Comparison of ENCODE assay signal across 21 cellular contexts in the genomic region with DNA sequence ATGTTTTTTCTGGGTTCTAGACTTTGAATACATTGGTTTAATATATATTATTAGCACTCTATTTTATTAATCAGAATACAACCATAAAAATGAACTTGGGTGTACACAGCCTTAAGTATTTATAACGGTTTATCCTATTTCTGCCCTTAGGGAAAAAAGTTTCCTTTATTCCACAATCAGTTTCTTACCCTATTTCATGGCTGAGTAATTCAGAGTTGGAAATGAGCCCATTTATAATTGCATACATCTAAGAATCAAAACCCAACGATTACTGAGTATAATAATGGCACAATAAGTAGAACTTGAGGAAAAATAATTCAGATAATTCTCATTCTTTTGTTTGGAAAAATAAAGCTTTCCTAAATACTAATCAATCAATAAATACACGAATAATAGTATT.
"Had no signal": no experiment of that assay in that cellular context is flagged by ENCODE, and none has a peak within 500 bp of the region (broad histone marks: within the 10 kb centered on the region; RNA-seq: fewer than 3 reads in every experiment).

No MANE protein-coding gene starts in this region.

- H3K9ac ChIP-seq: neural progenitor cell, parathyroid adenoma had no signal

- H3K4me2 ChIP-seq: hepatocyte, neural progenitor cell had no signal

- ATAC-seq: esophagus mucosa; gastrocnemius medialis; heart left ventricle; left cardiac atrium; left lung; naive thymus-derived CD4-positive, alpha-beta T cell; right lobe of liver; stimulated activated naive B cell treated with anti-CD40 and anti-IgM and Interleukin-4, amounts not matched to agents 10 μg/mL and 1 μg/mL and 100 μg/mL, for 72 hours had no signal

- H2AFZ ChIP-seq: hepatocyte, neural progenitor cell, parathyroid adenoma had no signal

- H3K9me3 ChIP-seq: gastrocnemius medialis, heart left ventricle, left lung, right lobe of liver, thoracic aorta, transverse colon, vagina had no signal

- DNase-seq: cortex of kidney; gastrocnemius medialis; heart left ventricle; left cardiac atrium; left lung; mesendoderm; midbrain; naive thymus-derived CD4-positive, alpha-beta T cell; right lobe of liver; small intestine; stimulated activated CD4-positive, alpha-beta T cell treated with anti-CD3 and anti-CD28 coated beads, Interleukin-15, amount 100 ng/mL, for 24 hours; stimulated activated CD4-positive, alpha-beta T cell treated with anti-CD3 and anti-CD28 coated beads, Interleukin-2, amount 100 ng/mL, for 48 hours; stimulated activated naive B cell treated with anti-CD40 and anti-IgM and Interleukin-4, amounts not matched to agents 10 μg/mL and 1 μg/mL and 100 μg/mL, for 72 hours; transverse colon had no signal

- H3K4me1 ChIP-seq: gastrocnemius medialis, heart left ventricle, left lung, neural progenitor cell, parathyroid adenoma, right lobe of liver, transverse colon, vagina had no signal

- H3K4me3 ChIP-seq: gastrocnemius medialis, heart left ventricle, hepatocyte, left lung, neural progenitor cell, right lobe of liver, thoracic aorta, transverse colon, vagina had no signal

- H3K79me2 ChIP-seq: hepatocyte, parathyroid adenoma had no signal

- H3K27ac ChIP-seq: epithelial cell of prostate, gastrocnemius medialis, heart left ventricle, hepatocyte, left lung, neural progenitor cell, parathyroid adenoma, right lobe of liver, thoracic aorta, transverse colon, vagina had no signal

- H3K27me3 ChIP-seq: gastrocnemius medialis, heart left ventricle, hepatocyte, left lung, neural progenitor cell, right lobe of liver, transverse colon, vagina had no signal

- H3K36me3 ChIP-seq: gastrocnemius medialis, heart left ventricle, left lung, neural progenitor cell, right lobe of liver, thoracic aorta, transverse colon, vagina had no signal
